ENCODE assay signal across 20 cellular contexts in the genomic region with DNA sequence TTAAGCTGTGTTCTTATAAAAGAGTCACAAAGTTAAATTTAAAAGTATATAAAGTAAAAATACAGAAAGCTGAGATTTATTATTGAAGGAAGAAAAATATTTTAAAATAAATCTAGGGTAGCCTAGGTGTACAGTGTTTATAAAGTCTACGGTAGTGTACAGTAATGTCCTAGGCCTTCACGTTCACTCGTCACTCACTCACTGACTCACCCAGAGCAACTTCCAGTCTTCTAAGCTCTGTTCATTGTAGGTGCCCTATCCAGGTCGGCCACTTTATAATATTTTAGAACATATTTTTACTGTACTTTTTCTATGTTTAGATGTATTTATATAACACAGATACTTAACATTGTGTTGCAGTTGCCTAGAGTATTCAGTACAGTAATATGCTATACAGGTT.
"Had no signal": no experiment of that assay in that cellular context is flagged by ENCODE, and none has a peak within 500 bp of the region (broad histone marks: within the 10 kb centered on the region; RNA-seq: fewer than 3 reads in every experiment).

No MANE protein-coding gene starts in this region.

- DNase-seq: activated CD4-positive, alpha-beta T cell treated with anti-CD3 and anti-CD28 coated beads for 48 hours; activated CD8-positive, alpha-beta memory T cell treated with anti-CD3 and anti-CD28 coated beads, Interleukin-2, amount 50 U/mL, for 4 hours; activated effector memory CD4-positive, alpha-beta T cell treated with anti-CD3 and anti-CD28 coated beads, Interleukin-2, amount 50 U/mL, for 16 hours; activated naive CD4-positive, alpha-beta T cell treated with anti-CD3 and anti-CD28 coated beads, Interleukin-2, amount 50 U/mL, for 16 hours; activated T-cell treated with anti-CD3 and anti-CD28 coated beads, Interleukin-2, amount 50 U/mL, for 4 hours; effector CD8-positive, alpha-beta T cell; esophagus squamous epithelium; hippocampal formation; islet precursor cell; naive thymus-derived CD4-positive, alpha-beta T cell; stimulated activated CD4-positive, alpha-beta T cell treated with anti-CD3 and anti-CD28 coated beads, Interleukin-2, amount 100 ng/mL, for 24 hours; stimulated activated naive CD8-positive, alpha-beta T cell treated with anti-CD3 and anti-CD28 coated beads, Interleukin-15, Interleukin-2, amounts not matched to agents 100 U/mL and 50 U/mL, for 24 hours; substantia nigra; tibial artery had no signal

- H3K27me3 ChIP-seq: ascending aorta, esophagus squamous epithelium, neural progenitor cell, tibial artery had no signal

- H3K27ac Mint-ChIP-seq: dendritic cell treated with granulocyte-macrophage colony-stimulating factor and Interleukin-4, amounts not matched to agents 40 ng/mL and 50 ng/mL, for 4 days; memory B cell; naive thymus-derived CD4-positive, alpha-beta T cell; neural progenitor cell; WTC11 had no signal

- H3K9me3 ChIP-seq: ascending aorta, esophagus squamous epithelium, tibial artery had no signal

- H3K9ac ChIP-seq: neural progenitor cell had no signal

- H3K9me3 Mint-ChIP-seq: activated T-cell treated with anti-CD3 and anti-CD28 coated beads, Interleukin-2, amount 50 U/mL, for 4 hours; dendritic cell treated with granulocyte-macrophage colony-stimulating factor and Interleukin-4, amounts not matched to agents 40 ng/mL and 50 ng/mL, for 4 days; memory B cell; naive thymus-derived CD4-positive, alpha-beta T cell; neural progenitor cell; WTC11 had no signal

- H3K4me3 ChIP-seq: ascending aorta, esophagus squamous epithelium, neural progenitor cell, tibial artery had no signal

- H3K36me3 Mint-ChIP-seq: memory B cell, WTC11 had no signal

- H3K4me1 Mint-ChIP-seq: memory B cell had no signal

- H3K4me1 ChIP-seq: ascending aorta, tibial artery had no signal

- H3K27me3 Mint-ChIP-seq: memory B cell; naive thymus-derived CD4-positive, alpha-beta T cell; progenitor cell of endocrine pancreas had no signal

- H3K4me3 Mint-ChIP-seq: activated T-cell treated with anti-CD3 and anti-CD28 coated beads, Interleukin-2, amount 50 U/mL, for 4 hours; dendritic cell treated with granulocyte-macrophage colony-stimulating factor and Interleukin-4, amounts not matched to agents 40 ng/mL and 50 ng/mL, for 4 days; memory B cell; naive thymus-derived CD4-positive, alpha-beta T cell; neural progenitor cell; WTC11 had no signal

- H2AFZ ChIP-seq: neural progenitor cell had no signal

- H3K36me3 ChIP-seq: neural progenitor cell had no signal

- H3K27ac ChIP-seq: ascending aorta, esophagus squamous epithelium, neural progenitor cell, tibial artery had no signal

- H3K4me2 ChIP-seq: neural progenitor cell had no signal
